ENCODE assay signal across 1 cellular context in genomic region chr1:1922782-1923680, GRCh38.
TF ChIP-seq lines count a peak whose summit lies in the region.

No MANE protein-coding gene starts in this region.

TF ChIP-seq in HepG2, 621 proteins besides CTCF, POLR2A, EP300 and RAD21 (continued from another document and continues in another):
- TF ChIP-seq ZNF687 (CRISPR knock-in tag; IDR thresholded peaks at IDR 0.05) (peak; percentile 92), GLI4 (CRISPR knock-in tag; IDR thresholded peaks at IDR 0.05; ENCODE audit: borderline replicate concordance) (peak; percentile 49; the same call in 1 of the 2 replicates), FOSL2 (CRISPR knock-in tag; IDR thresholded peaks at IDR 0.05) (peak; percentile 5; the same call in 1 of the 2 replicates), TFAP4 (IDR thresholded peaks at IDR 0.05; ENCODE audit: borderline replicate concordance, low read depth) (peak; percentile 75; the same call in 1 of the 2 replicates), ZNF75D (CRISPR knock-in tag; IDR thresholded peaks at IDR 0.05; ENCODE audit: borderline replicate concordance) (no peak), ZGPAT (CRISPR knock-in tag; IDR thresholded peaks at IDR 0.05) (peak; percentile 42; the same call in 1 of the 2 replicates), KDM3A (CRISPR knock-in tag; IDR thresholded peaks at IDR 0.05; ENCODE audit: low read depth) (peak; percentile 36; the same call in 1 of the 2 replicates), ZNF639 (CRISPR knock-in tag; conservative IDR thresholded peaks at IDR 0.05) (peak; percentile 39; the same call in 1 of the 2 replicates), ZNF83 (CRISPR knock-in tag; IDR thresholded peaks at IDR 0.05; ENCODE audit: borderline replicate concordance) (no peak; the same call in 1 of the 2 replicates), MYC (CRISPR knock-in tag; IDR thresholded peaks at IDR 0.05; ENCODE audit: borderline replicate concordance) (peak; percentile 54; the same call in 1 of the 2 replicates), ZNF484 (CRISPR knock-in tag; IDR thresholded peaks at IDR 0.05; ENCODE audit: borderline replicate concordance, low read depth) (no peak), HDAC2 (CRISPR knock-in tag; IDR thresholded peaks at IDR 0.05) (peak; percentile 60; the same call in 1 of the 2 replicates), SALL1 (CRISPR knock-in tag; IDR thresholded peaks at IDR 0.05) (peak; percentile 71), ZNF280D (CRISPR knock-in tag; IDR thresholded peaks at IDR 0.05) (0 out of 2 replicates have a peak, but pooled peaks have one; percentile 67), FOXK2 (IDR thresholded peaks at IDR 0.05) (no peak), ASH2L (IDR thresholded peaks at IDR 0.05; ENCODE audit: insufficient read length, low read depth, low read length) (peak; percentile 37), ZNF205 (CRISPR knock-in tag; IDR thresholded peaks at IDR 0.05) (0 out of 2 replicates have a peak, but pooled peaks have one; percentile 9), ZBTB20 (CRISPR knock-in tag; IDR thresholded peaks at IDR 0.05; ENCODE audit: borderline replicate concordance, low read depth) (peak; percentile 40; the same call in 1 of the 2 replicates), ZBTB8A (CRISPR knock-in tag; IDR thresholded peaks at IDR 0.05; ENCODE audit: borderline replicate concordance, low read depth) (0 out of 2 replicates have a peak, but pooled peaks have one; percentile 29), RARA (CRISPR knock-in tag; IDR thresholded peaks at IDR 0.05) (peak; percentile 65), MXI1 (IDR thresholded peaks at IDR 0.05; ENCODE audit: borderline replicate concordance, low read depth, low read length) (peak; percentile 70; the same call in 1 of the 3 replicates), HNRNPLL (IDR thresholded peaks at IDR 0.05; ENCODE audit: low read depth, low read length, poor library complexity, severe bottlenecking) (no peak), ARID5B (CRISPR knock-in tag; IDR thresholded peaks at IDR 0.05) (peak; percentile 47), GZF1 (CRISPR knock-in tag; IDR thresholded peaks at IDR 0.05) (0 out of 2 replicates have a peak, but pooled peaks have one; percentile 31), PAXIP1 (CRISPR knock-in tag; conservative IDR thresholded peaks at IDR 0.05) (peak; percentile 85), ZNF724P (CRISPR knock-in tag; IDR thresholded peaks at IDR 0.05; ENCODE audit: borderline replicate concordance) (no peak), YEATS4 (CRISPR knock-in tag; IDR thresholded peaks at IDR 0.05; ENCODE audit: borderline replicate concordance) (peak; percentile 73), ZNF768 (CRISPR knock-in tag; IDR thresholded peaks at IDR 0.05) (peak; percentile 87), ZNF609 (CRISPR knock-in tag; IDR thresholded peaks at IDR 0.05; ENCODE audit: borderline replicate concordance) (peak; percentile 23; the same call in 1 of the 2 replicates)
